ENCODE assay signal across 8 cellular contexts in genomic region chr7:115910541-115911164, GRCh38.
A peak's percentile ranks its signal among the peaks of the same experiment; 100 is the strongest.
DNase-seq lines count a peak whose midpoint lies in the region; ATAC-seq, FAIRE-seq and TF ChIP-seq lines count a peak whose summit lies in the region.

No MANE protein-coding gene starts in this region.

- TF ChIP-seq CTCF in H9 (conservative IDR thresholded peaks at IDR 0.05): peak; percentile 72
- peak; percentile 53 for TF ChIP-seq CTCF in astrocyte of the cerebellum (IDR thresholded peaks at IDR 0.05; ENCODE audit: low read depth, low read length, missing control alignments)
- TF ChIP-seq CTCF in HepG2 (CRISPR knock-in tag; IDR thresholded peaks at IDR 0.05): peak; percentile 59
- no peak for TF ChIP-seq CTCF in omental fat pad (IDR thresholded peaks at IDR 0.05)

- no peak overlapping the region for H3K4me3 ChIP-seq in astrocyte of the cerebellum (ENCODE audit: low read depth, low read length)
- H3K4me3 ChIP-seq in HepG2 (replicated peaks in 1 of 3; ENCODE audit: insufficient read depth in 1 of 3, low read depth in 2 of 3, low read length in 3 of 3): no peak overlapping the region

- H3K27me3 Mint-ChIP-seq in H9 (ENCODE audit: low read depth): no peaks in the 10 kb centered on the region

- no peak overlapping the region for H3K27ac Mint-ChIP-seq in H9

- H3K23ac ChIP-seq in H9 (ENCODE audit: insufficient read length, low read depth, low read length): no peak overlapping the region

- POLR2A ChIA-PET in HepG2 (lab: Yijun Ruan, JAX): no interaction called here

- CTCF ChIA-PET in HepG2 (lab: Yijun Ruan, JAX; ENCODE audit: low intra/inter-chr PET ratio, low total read pairs): interaction anchor here (1.0 to 1.1 kb wide), 2 partner anchors 554 to 1884 kb away, joined by 3 to 4 read pairs; no protein-coding TSS in a partner anchor

- no peak overlapping the region for H3K4ac ChIP-seq in H9 (ENCODE audit: low read depth, low read length)

- intact Hi-C loops in HepG2 (cut with micrococcal nuclease; ENCODE audit: unreplicated experiment): loop anchor here (1.0 to 10.0 kb wide), 3 partner anchors 214 to 1828 kb away; no protein-coding TSS in a partner anchor

- TF ChIP-seq RAD21 in HepG2 (CRISPR knock-in tag; IDR thresholded peaks at IDR 0.05): no peak

- FAIRE-seq in HepG2 (lab: Jason Lieb, UNC): peak; percentile 51

- H3K27me3 ChIP-seq in H9 (ENCODE audit: insufficient read depth, low read length) (no peaks in the 10 kb centered on the region), HepG2 (ENCODE audit: control insufficient read depth in 1 of 2, insufficient read depth in 2 of 2, low read length in 2 of 2) (no peaks in the 10 kb centered on the region)

- no peak overlapping the region for H3K14ac ChIP-seq in H9 (ENCODE audit: insufficient read depth, low read length)

- H3K9ac ChIP-seq in H9 (ENCODE audit: extremely low read depth, insufficient read length, low read length) (no peak overlapping the region), HepG2 (ENCODE audit: insufficient read depth, low read depth, low read length) (no peak overlapping the region)

- no peak overlapping the region for H4K8ac ChIP-seq in H9 (replicated peaks; ENCODE audit: insufficient read length, low read depth, low read length)

- WGBS in H9 (ENCODE audit: extremely low coverage, insufficient read length, low lambda C conversion rate): no CpG with 5 or more reads among the region's 5 CpGs
- 0% methylated on average over 5 of the region's 5 CpGs for WGBS in HepG2 (ENCODE audit: low lambda C conversion rate)

- H3K4me1 Mint-ChIP-seq in H9: 0 out of 4 replicates have a peak, but pooled peaks cover 3 to 6% of the 10 kb centered on the region in 2 experiments

- ATAC-seq in HepG2 (no peak), omental fat pad (ENCODE audit: low FRiP score) (no peak)

- H2BK5ac ChIP-seq in H9 (ENCODE audit: insufficient read length, low read length): no peak overlapping the region

- H3T11ph ChIP-seq in H9 (ENCODE audit: low read length): no peak overlapping the region

- H3K36me3 Mint-ChIP-seq in H9 (ENCODE audit: insufficient read depth in 1 of 3, low read depth in 3 of 3): no peaks in the 10 kb centered on the region

- no peak overlapping the region for H2BK20ac ChIP-seq in H9 (ENCODE audit: low read depth, low read length, poor library complexity, severe bottlenecking)

- BruUV-seq in HepG2 (replicated peaks; lab: Mats Ljungman, UMichigan): no TSS peak

- no peaks in the 10 kb centered on the region for H4K20me1 ChIP-seq in H9 (ENCODE audit: control insufficient read depth, insufficient read depth, insufficient read length)
- no peaks in the 10 kb centered on the region for H4K20me1 ChIP-seq in HepG2 (ENCODE audit: insufficient read depth, low read length)

- H3K4me1 ChIP-seq in H9 (ENCODE audit: insufficient read depth, low read length) (no peaks in the 10 kb centered on the region), HepG2 (ENCODE audit: insufficient read depth, low read length) (no peaks in the 10 kb centered on the region)

- no peak overlapping the region for H3K27ac ChIP-seq in H9 (ENCODE audit: insufficient read length, low read depth, low read length)
- H3K27ac ChIP-seq in HepG2 (ENCODE audit: extremely low read length, insufficient read depth, low read length): no peak overlapping the region

- no peak overlapping the region for H2BK120ac ChIP-seq in H9 (ENCODE audit: low read depth, low read length, poor library complexity, severe bottlenecking)

- TF ChIP-seq POLR2A in HepG2 (IDR thresholded peaks at IDR 0.05; ENCODE audit: insufficient read depth in 1 of 2, low read depth in 2 of 2, low read length in 2 of 2): no peak

- H4K5ac ChIP-seq in H9 (ENCODE audit: insufficient read length, low read depth, low read length): no peak overlapping the region

- TF ChIP-seq EP300 in HepG2 (IDR thresholded peaks at IDR 0.05; ENCODE audit: low read depth in 2 of 2, low read length in 2 of 2) (no peak), HepG2 (CRISPR knock-in tag; IDR thresholded peaks at IDR 0.05; ENCODE audit: borderline replicate concordance) (no peak)

- no peak overlapping the region for H3K56ac ChIP-seq in H9 (ENCODE audit: insufficient read length, low read depth, low read length)

- in situ Hi-C loops in astrocyte of the cerebellum (cut with HindIII; ENCODE audit: low sequenced_read_pairs): no loop called here
- in situ Hi-C loops in HepG2 (cut with HindIII; ENCODE audit: extremely low pct_ligation_motif_present, low pct_unique_long_range_greater_than_20kb): no loop called here

- H3K79me2 ChIP-seq in H9 (ENCODE audit: insufficient read depth, low read length): no peaks in the 10 kb centered on the region
- H3K79me2 ChIP-seq in HepG2 (ENCODE audit: insufficient read depth, low read length): no peaks in the 10 kb centered on the region

- H3K9me3 Mint-ChIP-seq in H9: no peaks in the 10 kb centered on the region

- H3K79me1 ChIP-seq in H9 (ENCODE audit: insufficient read depth, low read depth, low read length, poor library complexity, severe bottlenecking): no peaks in the 10 kb centered on the region

- no peak overlapping the region for H3K4me2 ChIP-seq in H9 (ENCODE audit: insufficient read depth, insufficient read length, low read length)
- H3K4me2 ChIP-seq in HepG2 (ENCODE audit: low read depth, low read length): no peak overlapping the region

- no peak overlapping the region for H2AK5ac ChIP-seq in H9 (ENCODE audit: insufficient read length, low read length)

- DNase-seq in EL (peak; percentile 25), H9 (no peak), NCI-H2171 (lab: John Stamatoyannopoulos, UW) (peak; percentile 38), astrocyte of the cerebellum (ENCODE audit: low read depth) (peak; percentile 35), HepG2 (ENCODE audit: low spot score) (peak; percentile 14), omental fat pad (ENCODE audit: low spot score) (no peak), NK-92 (lab: John Stamatoyannopoulos, UW; ENCODE audit: unreplicated experiment) (no peak)
- DNase-seq in activated CD8-positive, alpha-beta memory T cell treated with anti-CD3 and anti-CD28 coated beads for 24 hours: no peak

- H2BK15ac ChIP-seq in H9 (ENCODE audit: low read depth, low read length): no peak overlapping the region

- H2BK12ac ChIP-seq in H9 (ENCODE audit: insufficient read length, low read depth, low read length): no peak overlapping the region

- no peak overlapping the region for H4K91ac ChIP-seq in H9 (ENCODE audit: insufficient read length, low read depth, low read length)

- no peaks in the 10 kb centered on the region for H3K23me2 ChIP-seq in H9 (ENCODE audit: insufficient read length, low read depth, low read length, poor library complexity, severe bottlenecking)

- H2AFZ ChIP-seq in H9 (ENCODE audit: low read length) (no peak overlapping the region), HepG2 (ENCODE audit: low read length) (no peak overlapping the region)

- H3K18ac ChIP-seq in H9 (ENCODE audit: insufficient read length, low read depth, low read length): no peak overlapping the region

- H3K9me3 ChIP-seq in H9 (ENCODE audit: control insufficient read depth, low read depth, low read length) (no peaks in the 10 kb centered on the region), HepG2 (ENCODE audit: low read length) (no peaks in the 10 kb centered on the region)

- no peaks in the 10 kb centered on the region for H3K36me3 ChIP-seq in HepG2 (replicated peaks in 1 of 2; ENCODE audit: control insufficient read depth in 1 of 2, insufficient read depth in 2 of 2, low read length in 2 of 2)

- H3K4me3 Mint-ChIP-seq in H9: no peak overlapping the region

TF ChIP-seq in HepG2, 621 proteins besides CTCF, POLR2A, EP300 and RAD21 (continues in another document):
- TF ChIP-seq ZNF230 (CRISPR knock-in tag; IDR thresholded peaks at IDR 0.05) (no peak), STAG1 (CRISPR knock-in tag; IDR thresholded peaks at IDR 0.05) (peak; percentile 70), CEBPB (IDR thresholded peaks at IDR 0.05; ENCODE audit: borderline replicate concordance, low read depth, low read length) (no peak), ZNF12 (CRISPR knock-in tag; IDR thresholded peaks at IDR 0.05) (no peak), NR2F6 (IDR thresholded peaks at IDR 0.05) (no peak), NR2F6 (CRISPR knock-in tag; IDR thresholded peaks at IDR 0.05) (no peak), NFRKB (IDR thresholded peaks at IDR 0.05) (no peak), MIER3 (CRISPR knock-in tag; IDR thresholded peaks at IDR 0.05; ENCODE audit: borderline replicate concordance) (no peak), ZBTB46 (CRISPR knock-in tag; IDR thresholded peaks at IDR 0.05; ENCODE audit: borderline replicate concordance) (no peak), ZEB1 (IDR thresholded peaks at IDR 0.05; ENCODE audit: insufficient replicate concordance, low read depth) (no peak), FOXA3 (CRISPR knock-in tag; IDR thresholded peaks at IDR 0.05) (no peak), CENPBD1 (CRISPR knock-in tag; IDR thresholded peaks at IDR 0.05; ENCODE audit: borderline replicate concordance, low read depth) (no peak), PPARG (CRISPR knock-in tag; conservative IDR thresholded peaks at IDR 0.05) (peak; percentile 40; the same call in 1 of the 2 replicates), SMC3 (IDR thresholded peaks at IDR 0.05; ENCODE audit: low read length) (peak; percentile 37), ATF5 (CRISPR knock-in tag; IDR thresholded peaks at IDR 0.05; ENCODE audit: low read depth) (no peak)

Comparison
In these comparisons a context has a peak if more than half of its experiments do, and no peak if none do; other contexts are left out.
1. DNase-seq: peak in EL (single experiment), NCI-H2171 (single experiment), astrocyte of the cerebellum (single experiment) and HepG2 (single experiment); none in H9 (single experiment), omental fat pad (single experiment), activated CD8-positive, alpha-beta memory T cell treated with anti-CD3 and anti-CD28 coated beads for 24 hours (single experiment) and NK-92 (single experiment).
2. CTCF ChIP-seq: peak in H9 (single experiment), astrocyte of the cerebellum (single experiment) and HepG2 (single experiment); none in omental fat pad (0 of 3).